In the genomic region with DNA sequence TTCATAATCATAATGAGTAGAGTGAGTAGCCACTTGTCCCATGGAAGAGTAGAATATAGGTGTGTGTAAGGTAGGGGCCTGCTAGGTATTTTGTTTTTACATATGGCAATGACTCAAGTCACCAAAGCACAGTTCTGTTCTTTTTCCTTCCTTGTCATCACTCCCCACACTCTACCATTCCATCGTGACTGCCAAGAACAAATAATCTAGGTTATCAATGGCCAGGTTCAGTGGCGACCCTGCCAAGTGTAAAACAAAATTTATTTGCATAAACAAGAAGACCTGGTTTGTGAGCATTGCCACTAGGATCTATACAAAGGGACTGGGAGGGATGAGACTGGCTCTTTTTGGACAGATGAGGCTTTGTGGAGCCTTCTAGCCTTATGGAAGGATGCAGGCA, we compare ENCODE assay signal across 14 cellular contexts. TPM values are rescaled to one million over a fixed set of nuclear protein-coding genes. Genes with fewer than 3 reads are reported as not detected.
"Had no signal": no experiment of that assay in that cellular context is flagged by ENCODE, and none has a peak within 500 bp of the region (broad histone marks: within the 10 kb centered on the region; RNA-seq: fewer than 3 reads in every experiment).

No MANE protein-coding gene starts in this region.

- H3K27me3 Mint-ChIP-seq: dendritic cell treated with granulocyte-macrophage colony-stimulating factor and Interleukin-4, amounts not matched to agents 40 ng/mL and 50 ng/mL, for 4 days; stimulated activated memory B cell treated with anti-CD40 and anti-IgM and Interleukin-4, amounts not matched to agents 10 μg/mL and 1 μg/mL and 100 μg/mL, for 72 hours had no signal

- H3K4me1 Mint-ChIP-seq: naive thymus-derived CD8-positive, alpha-beta T cell; stimulated activated memory B cell treated with anti-CD40 and anti-IgM and Interleukin-4, amounts not matched to agents 10 μg/mL and 1 μg/mL and 100 μg/mL, for 72 hours had no signal

- H3K4me3 Mint-ChIP-seq: dendritic cell treated with granulocyte-macrophage colony-stimulating factor and Interleukin-4, amounts not matched to agents 40 ng/mL and 50 ng/mL, for 4 days; naive thymus-derived CD8-positive, alpha-beta T cell; stimulated activated memory B cell treated with anti-CD40 and anti-IgM and Interleukin-4, amounts not matched to agents 10 μg/mL and 1 μg/mL and 100 μg/mL, for 72 hours had no signal

- ATAC-seq: foreskin keratinocyte had no signal

- H3K27ac Mint-ChIP-seq: dendritic cell treated with granulocyte-macrophage colony-stimulating factor and Interleukin-4, amounts not matched to agents 40 ng/mL and 50 ng/mL, for 4 days; naive thymus-derived CD8-positive, alpha-beta T cell; stimulated activated memory B cell treated with anti-CD40 and anti-IgM and Interleukin-4, amounts not matched to agents 10 μg/mL and 1 μg/mL and 100 μg/mL, for 72 hours had no signal

- DNase-seq: foreskin keratinocyte; kidney; left cardiac atrium; naive thymus-derived CD8-positive, alpha-beta T cell; small intestine; stimulated activated CD4-positive, alpha-beta T cell treated with anti-CD3 and anti-CD28 coated beads, Interleukin-4, amount 100 ng/mL, for 1 hour; stimulated activated CD8-positive, alpha-beta memory T cell treated with anti-CD3 and anti-CD28 coated beads, Interleukin-4, amount 100 ng/mL, for 48 hours; stomach; substantia nigra; transverse colon had no signal

- H3K36me3 Mint-ChIP-seq: naive thymus-derived CD8-positive, alpha-beta T cell; stimulated activated memory B cell treated with anti-CD40 and anti-IgM and Interleukin-4, amounts not matched to agents 10 μg/mL and 1 μg/mL and 100 μg/mL, for 72 hours had no signal

- H3K9me3 Mint-ChIP-seq: dendritic cell treated with granulocyte-macrophage colony-stimulating factor and Interleukin-4, amounts not matched to agents 40 ng/mL and 50 ng/mL, for 4 days; naive thymus-derived CD8-positive, alpha-beta T cell; stimulated activated memory B cell treated with anti-CD40 and anti-IgM and Interleukin-4, amounts not matched to agents 10 μg/mL and 1 μg/mL and 100 μg/mL, for 72 hours had no signal

RNA-seq across cellular contexts. Expression of gene RANBP3L, which starts 55.2 kb away (rescaled TPM):
- total RNA-seq: epithelial cell of proximal tubule; foreskin keratinocyte; mesenteric fat pad; naive thymus-derived CD8-positive, alpha-beta T cell had no signal
